In genomic region chrX:68897118-68897517, GRCh38 we compare ENCODE assay signal across 1 cellular context.
TF ChIP-seq lines count a peak whose summit lies in the region.

No MANE protein-coding gene starts in this region.

TF ChIP-seq in K562, 482 proteins besides CTCF, POLR2A, EP300 and RAD21 (continued from another document and continues in another):
- TF ChIP-seq CREB3 (tag; conservative IDR thresholded peaks at IDR 0.05; ENCODE audit: low read depth) = no peak
- no peak for TF ChIP-seq SMC3 (conservative IDR thresholded peaks at IDR 0.05; ENCODE audit: insufficient read depth, low read depth, low read length)
- TF ChIP-seq ZNF354B (CRISPR knock-in tag; IDR thresholded peaks at IDR 0.05) = no peak
- TF ChIP-seq LEF1 (IDR thresholded peaks at IDR 0.05) = no peak
- no peak for TF ChIP-seq RBM14 (IDR thresholded peaks at IDR 0.05; ENCODE audit: borderline replicate concordance, insufficient read depth, low read depth, low read length)
- TF ChIP-seq RNF219 (CRISPR knock-in tag; IDR thresholded peaks at IDR 0.05) = no peak
- TF ChIP-seq ZNF274 (IDR thresholded peaks at IDR 0.05; ENCODE audit: borderline replicate concordance, low read depth, low read length) = no peak
- TF ChIP-seq PBX2 (CRISPR knock-in tag; IDR thresholded peaks at IDR 0.05; ENCODE audit: low read depth) = no peak
- no peak for TF ChIP-seq PBX2 (tag; conservative IDR thresholded peaks at IDR 0.05; ENCODE audit: low read depth)
- no peak for TF ChIP-seq MCM5 (IDR thresholded peaks at IDR 0.05; ENCODE audit: low read depth)
- TF ChIP-seq COPS2 (conservative IDR thresholded peaks at IDR 0.05) = no peak
- TF ChIP-seq DPF2 (IDR thresholded peaks at IDR 0.05) = peak; percentile 61
- no peak for TF ChIP-seq ATF4 (CRISPR knock-in tag; IDR thresholded peaks at IDR 0.05)
- 0 out of 2 replicates have a peak, but pooled peaks have one; percentile 16 for TF ChIP-seq FOXM1 (IDR thresholded peaks at IDR 0.05; ENCODE audit: low read depth)
- no peak for TF ChIP-seq FOXM1 (CRISPR knock-in tag; IDR thresholded peaks at IDR 0.05; ENCODE audit: low read depth)
- no peak for TF ChIP-seq E2F4 (CRISPR knock-in tag; IDR thresholded peaks at IDR 0.05; ENCODE audit: low read depth)
- no peak for TF ChIP-seq ETV6 (IDR thresholded peaks at IDR 0.05; ENCODE audit: borderline replicate concordance in 1 of 2, low read depth in 2 of 2, low read length in 1 of 2)
- TF ChIP-seq ETV6 (CRISPR knock-in tag; IDR thresholded peaks at IDR 0.05; ENCODE audit: borderline replicate concordance) = no peak
- no peak for TF ChIP-seq THAP12 (CRISPR knock-in tag; IDR thresholded peaks at IDR 0.05)
- no peak for TF ChIP-seq ZNF76 (CRISPR knock-in tag; IDR thresholded peaks at IDR 0.05; ENCODE audit: borderline replicate concordance)
- TF ChIP-seq CTCFL (IDR thresholded peaks at IDR 0.05; ENCODE audit: borderline replicate concordance, insufficient read depth, low read depth, low read length, poor library complexity, severe bottlenecking) = no peak
- TF ChIP-seq ZNF395 (CRISPR knock-in tag; IDR thresholded peaks at IDR 0.05) = no peak
- TF ChIP-seq ZFP30 (CRISPR knock-in tag; IDR thresholded peaks at IDR 0.05; ENCODE audit: borderline replicate concordance) = no peak
- TF ChIP-seq MTA2 (IDR thresholded peaks at IDR 0.05; ENCODE audit: low read depth) = peak; percentile 52; the same call in 1 of the 2 replicates
- no peak for TF ChIP-seq NBN (IDR thresholded peaks at IDR 0.05; ENCODE audit: low read depth)
- no peak for TF ChIP-seq FIP1L1 (IDR thresholded peaks at IDR 0.05; ENCODE audit: low read depth, low read length, poor library complexity, severe bottlenecking)
- no peak for TF ChIP-seq SIX5 (IDR thresholded peaks at IDR 0.05; ENCODE audit: borderline replicate concordance in 1 of 2, insufficient read depth in 1 of 2, low read depth in 1 of 2, low read length in 2 of 2)
- TF ChIP-seq CHD1 (IDR thresholded peaks at IDR 0.05; ENCODE audit: low read length) = no peak
- TF ChIP-seq NRF1 (conservative IDR thresholded peaks at IDR 0.05 in 1 of 2, IDR thresholded peaks at IDR 0.05 in 1 of 2) = no peak
- TF ChIP-seq U2AF2 (optimal IDR thresholded peaks at IDR 0.05; ENCODE audit: low read depth, low read length) = no peak
- TF ChIP-seq ARID3B (CRISPR knock-in tag; IDR thresholded peaks at IDR 0.05; ENCODE audit: borderline replicate concordance) = no peak
- no peak for TF ChIP-seq ZNF12 (CRISPR knock-in tag; IDR thresholded peaks at IDR 0.05)
- TF ChIP-seq POU5F1 (IDR thresholded peaks at IDR 0.05; ENCODE audit: borderline replicate concordance, low read depth, low read length, partially characterized antibody) = no peak
- peak; percentile 81 for TF ChIP-seq TEAD4 (IDR thresholded peaks at IDR 0.05; ENCODE audit: low read length)
- TF ChIP-seq TEAD4 (CRISPR knock-in tag; IDR thresholded peaks at IDR 0.05; ENCODE audit: borderline replicate concordance) = no peak
- no peak for TF ChIP-seq HNRNPL (IDR thresholded peaks at IDR 0.05; ENCODE audit: low read depth, low read length)
- no peak for TF ChIP-seq TAF7 (tag; IDR thresholded peaks at IDR 0.05)
- TF ChIP-seq DNMT1 (IDR thresholded peaks at IDR 0.05) = no peak
- TF ChIP-seq ETS2 (tag; IDR thresholded peaks at IDR 0.05; ENCODE audit: borderline replicate concordance, poor library complexity, severe bottlenecking) = no peak
- no peak for TF ChIP-seq HINFP (tag; conservative IDR thresholded peaks at IDR 0.05; ENCODE audit: low read depth)
- TF ChIP-seq ZNF143 (CRISPR knock-in tag; IDR thresholded peaks at IDR 0.05) = no peak
- TF ChIP-seq HES1 (IDR thresholded peaks at IDR 0.05; ENCODE audit: low read depth) = no peak
- TF ChIP-seq ZNF561 (CRISPR knock-in tag; conservative IDR thresholded peaks at IDR 0.05) = no peak
- TF ChIP-seq TAF15 (IDR thresholded peaks at IDR 0.05; ENCODE audit: low read depth, low read length) = no peak
- peak; percentile 32; the same call in 1 of the 2 replicates for TF ChIP-seq SOX6 (IDR thresholded peaks at IDR 0.05)
- no peak for TF ChIP-seq SRSF9 (IDR thresholded peaks at IDR 0.05; ENCODE audit: borderline replicate concordance, low read depth, low read length)
- no peak for TF ChIP-seq SP2 (IDR thresholded peaks at IDR 0.05; ENCODE audit: extremely low read depth, low read depth, low read length, poor library complexity, severe bottlenecking)
